Comparison of ENCODE assay signal across 13 cellular contexts in genomic region chr3:45054196-45054857, GRCh38. TPM values are rescaled to one million over a fixed set of nuclear protein-coding genes. Genes with fewer than 3 reads are reported as not detected.
DNase-seq lines count a peak whose midpoint lies in the region; ATAC-seq and TF ChIP-seq lines count a peak whose summit lies in the region.
"Had no signal": no experiment of that assay in that cellular context is flagged by ENCODE, and none has a peak within 500 bp of the region (broad histone marks: within the 10 kb centered on the region; RNA-seq: fewer than 3 reads in every experiment).

No MANE protein-coding gene starts in this region.

- CTCF ChIA-PET in AG04450 (lab: Charles Lee): interaction anchor here (1.1 to 4.7 kb wide), 4 partner anchors 14 to 454 kb away, joined by 3 to 29 read pairs (median 4); no protein-coding TSS in a partner anchor

- H3K36me3 ChIP-seq in mesendoderm (ENCODE audit: control insufficient read depth, insufficient read depth, low read length): no peaks in the 10 kb centered on the region

- H3K27me3 ChIP-seq in AG04450 (ENCODE audit: control insufficient read depth, insufficient read depth, low read length): no peaks in the 10 kb centered on the region
- no peaks in the 10 kb centered on the region for H3K27me3 ChIP-seq in mesendoderm (ENCODE audit: insufficient read depth, low read length, poor library complexity)

- peak; percentile 71 for DNase-seq in AG04450 (ENCODE audit: low read depth, low spot score)
- peak; percentile 61 for DNase-seq in H4 (ENCODE audit: low spot score)
- peak; percentile 78 for DNase-seq in astrocyte of the spinal cord (ENCODE audit: low read depth, low spot score)
- DNase-seq in mesendoderm: no peak
- DNase-seq in posterior vena cava (ENCODE audit: low spot score): no peak
- no peak for DNase-seq in activated T-cell treated with anti-CD3 and anti-CD28 coated beads, Interleukin-2, amount 50 U/mL, for 24 hours
- DNase-seq in progenitor cell of endocrine pancreas (ENCODE audit: low spot score, unreplicated experiment): no peak
- DNase-seq: activated B cell treated with CpG ODN at 0.5 μM for 24 hours; CD8-positive, alpha-beta T cell; midbrain; NCI-H2081; RPMI8226 had no signal

- H3K79me1 ChIP-seq in mesendoderm (ENCODE audit: low read length): no peaks in the 10 kb centered on the region

- POLR2A ChIA-PET in AG04450 (lab: Yijun Ruan, JAX): interaction anchor here (0.6 to 2.3 kb wide), 3 partner anchors 31 to 170 kb away, joined by 3 to 10 read pairs (median 4); no protein-coding TSS in a partner anchor

- no peak overlapping the region for H4K8ac ChIP-seq in mesendoderm (ENCODE audit: low read depth, low read length)

- H3K4ac ChIP-seq in mesendoderm (ENCODE audit: low read depth, low read length): no peak overlapping the region

- TF ChIP-seq CTCF in AG04450 (IDR thresholded peaks at IDR 0.05; ENCODE audit: low read depth, low read length) (no peak), astrocyte of the spinal cord (IDR thresholded peaks at IDR 0.05; ENCODE audit: low read depth, low read length) (no peak), progenitor cell of endocrine pancreas (IDR thresholded peaks at IDR 0.05; ENCODE audit: unreplicated experiment) (no peak)

- H4K5ac ChIP-seq in mesendoderm (ENCODE audit: low read length): no peak overlapping the region

- no peak overlapping the region for H2BK5ac ChIP-seq in mesendoderm (ENCODE audit: low read length)

- ATAC-seq in HG02571 (IDR thresholded peaks at IDR 0.05; ENCODE audit: unreplicated experiment): no peak
- ATAC-seq: CD8-positive, alpha-beta T cell had no signal

- H3K56ac ChIP-seq in mesendoderm (ENCODE audit: low read length): no peak overlapping the region

- H3K4me3 Mint-ChIP-seq in activated T-cell treated with anti-CD3 and anti-CD28 coated beads, Interleukin-2, amount 50 U/mL, for 24 hours: no peak overlapping the region
- no peak overlapping the region for H3K4me3 Mint-ChIP-seq in progenitor cell of endocrine pancreas (ENCODE audit: low read depth)
- H3K4me3 Mint-ChIP-seq: activated B cell treated with CpG ODN at 0.5 μM for 24 hours; CD8-positive, alpha-beta T cell had no signal

- H3K4me1 Mint-ChIP-seq in activated T-cell treated with anti-CD3 and anti-CD28 coated beads, Interleukin-2, amount 50 U/mL, for 24 hours (ENCODE audit: low read depth): peaks cover 33% of the 10 kb centered on the region
- peaks cover 17% of the 10 kb centered on the region for H3K4me1 Mint-ChIP-seq in progenitor cell of endocrine pancreas (ENCODE audit: low read depth)
- H3K4me1 Mint-ChIP-seq: activated B cell treated with CpG ODN at 0.5 μM for 24 hours had no signal

- no peak overlapping the region for H2BK15ac ChIP-seq in mesendoderm (replicated peaks; ENCODE audit: low read depth)

- H3K9ac ChIP-seq in mesendoderm (ENCODE audit: low read length): no peak overlapping the region

- H3K27ac ChIP-seq in AG04450 (ENCODE audit: low read depth, low read length) (peak overlapping the region; percentile 78), mesendoderm (ENCODE audit: low read depth, low read length) (no peak overlapping the region)

- WGBS in mesendoderm (ENCODE audit: extremely low coverage, insufficient coverage, low lambda C conversion rate): no CpG with 5 or more reads among the region's 3 CpGs

- no peak overlapping the region for H2BK120ac ChIP-seq in mesendoderm (ENCODE audit: low read depth, low read length)

- intact Hi-C loops in posterior vena cava (cut with DNase I): no loop called here

- H3K79me2 ChIP-seq in mesendoderm (ENCODE audit: control insufficient read depth, insufficient read depth, low read length): no peaks in the 10 kb centered on the region

- H3K27ac Mint-ChIP-seq in activated T-cell treated with anti-CD3 and anti-CD28 coated beads, Interleukin-2, amount 50 U/mL, for 24 hours: no peak overlapping the region
- no peak overlapping the region for H3K27ac Mint-ChIP-seq in progenitor cell of endocrine pancreas
- H3K27ac Mint-ChIP-seq: activated B cell treated with CpG ODN at 0.5 μM for 24 hours; CD8-positive, alpha-beta T cell had no signal

- no peaks in the 10 kb centered on the region for H3K36me3 Mint-ChIP-seq in activated T-cell treated with anti-CD3 and anti-CD28 coated beads, Interleukin-2, amount 50 U/mL, for 24 hours (ENCODE audit: low read depth)
- H3K36me3 Mint-ChIP-seq in progenitor cell of endocrine pancreas (ENCODE audit: insufficient read depth): no peaks in the 10 kb centered on the region
- H3K36me3 Mint-ChIP-seq: CD8-positive, alpha-beta T cell had no signal

- H3K9me3 Mint-ChIP-seq in activated T-cell treated with anti-CD3 and anti-CD28 coated beads, Interleukin-2, amount 50 U/mL, for 24 hours: no peaks in the 10 kb centered on the region
- no peaks in the 10 kb centered on the region for H3K9me3 Mint-ChIP-seq in progenitor cell of endocrine pancreas (ENCODE audit: low read depth)
- H3K9me3 Mint-ChIP-seq: activated B cell treated with CpG ODN at 0.5 μM for 24 hours; CD8-positive, alpha-beta T cell had no signal

- H3K4me3 ChIP-seq in AG04450 (ENCODE audit: low read depth, low read length): no peak overlapping the region
- no peak overlapping the region for H3K4me3 ChIP-seq in astrocyte of the spinal cord (ENCODE audit: low read depth, low read length)
- H3K4me3 ChIP-seq in mesendoderm (ENCODE audit: low read length): no peak overlapping the region

- H3K4me1 ChIP-seq in mesendoderm (ENCODE audit: control insufficient read depth, low read depth, low read length): peaks cover 16% of the 10 kb centered on the region

- in situ Hi-C loops in astrocyte of the spinal cord (cut with HindIII; ENCODE audit: low sequenced_read_pairs): no loop called here

- peak overlapping the region; percentile 86 for H2AK5ac ChIP-seq in mesendoderm (ENCODE audit: low read length)

- H3K18ac ChIP-seq in mesendoderm (ENCODE audit: low read length): no peak overlapping the region

- H3K4me2 ChIP-seq in mesendoderm (ENCODE audit: low read length): no peak overlapping the region

- no peaks in the 10 kb centered on the region for H3K9me3 ChIP-seq in AG04450 (ENCODE audit: control insufficient read depth, insufficient read depth, low read length)

- H3K27me3 Mint-ChIP-seq in activated T-cell treated with anti-CD3 and anti-CD28 coated beads, Interleukin-2, amount 50 U/mL, for 24 hours: peaks cover 13% of the 10 kb centered on the region
- peaks cover 21% of the 10 kb centered on the region for H3K27me3 Mint-ChIP-seq in progenitor cell of endocrine pancreas

- no peak overlapping the region for H3K23ac ChIP-seq in mesendoderm (ENCODE audit: low read length)

RNA-seq across cellular contexts. Expression of gene CLEC3B, which starts 28.2 kb away (rescaled TPM):
- polyA plus RNA-seq in AG04450 (2011; rRNA removed): 4.3 and 4.8 TPM in 2 replicates
- 0.60 and 0.91 TPM in 2 replicates for polyA minus RNA-seq in AG04450 (2011; rRNA and poly(A)+ RNA removed)
- total RNA-seq in H4 (2014; rRNA removed; shearing (Covaris generic)): 0.37 and 1.3 TPM in 2 replicates
- 0.14 TPM for polyA plus RNA-seq in mesendoderm (2013, experiment 1 of 2)
- polyA plus RNA-seq in mesendoderm (2013, experiment 2 of 2): 0.08 TPM
- 100 to 1,000 TPM in 1 of 2 donors, 10 to 100 TPM in 1; 50.0 to 136 TPM for total RNA-seq in posterior vena cava
- total RNA-seq in progenitor cell of endocrine pancreas: not detected in 2 replicates
- total RNA-seq: activated B cell treated with CpG ODN at 0.5 μM for 24 hours had no signal

Comparison
In these comparisons a context has a peak if more than half of its experiments do, and no peak if none do; other contexts are left out.
1. DNase-seq: peak in AG04450 (single experiment), H4 (single experiment) and astrocyte of the spinal cord (single experiment); none in mesendoderm (single experiment), posterior vena cava (single experiment), activated T-cell treated with anti-CD3 and anti-CD28 coated beads, Interleukin-2, amount 50 U/mL, for 24 hours (single experiment) and progenitor cell of endocrine pancreas (single experiment).
2. RNA of gene CLEC3B, which starts 28.2 kb away (total RNA-seq): 50.0 to 136 TPM in posterior vena cava; 0.37 to 1.3 TPM in H4 and not detected in progenitor cell of endocrine pancreas; every median in the first group is over 10 times any median in the second.